ENCODE assay signal across 1 cellular context in genomic region chr7:234041-234711, GRCh38.
TF ChIP-seq lines count a peak whose summit lies in the region.

No MANE protein-coding gene starts in this region.

TF ChIP-seq in liver, 16 proteins besides CTCF, POLR2A, EP300 and RAD21 (continued from another document):
- no peak for TF ChIP-seq REST (IDR thresholded peaks at IDR 0.05)
TF ChIP-seq in liver: peak in this region for 0.
